ENCODE assay signal across 1 cellular context in the genomic region with DNA sequence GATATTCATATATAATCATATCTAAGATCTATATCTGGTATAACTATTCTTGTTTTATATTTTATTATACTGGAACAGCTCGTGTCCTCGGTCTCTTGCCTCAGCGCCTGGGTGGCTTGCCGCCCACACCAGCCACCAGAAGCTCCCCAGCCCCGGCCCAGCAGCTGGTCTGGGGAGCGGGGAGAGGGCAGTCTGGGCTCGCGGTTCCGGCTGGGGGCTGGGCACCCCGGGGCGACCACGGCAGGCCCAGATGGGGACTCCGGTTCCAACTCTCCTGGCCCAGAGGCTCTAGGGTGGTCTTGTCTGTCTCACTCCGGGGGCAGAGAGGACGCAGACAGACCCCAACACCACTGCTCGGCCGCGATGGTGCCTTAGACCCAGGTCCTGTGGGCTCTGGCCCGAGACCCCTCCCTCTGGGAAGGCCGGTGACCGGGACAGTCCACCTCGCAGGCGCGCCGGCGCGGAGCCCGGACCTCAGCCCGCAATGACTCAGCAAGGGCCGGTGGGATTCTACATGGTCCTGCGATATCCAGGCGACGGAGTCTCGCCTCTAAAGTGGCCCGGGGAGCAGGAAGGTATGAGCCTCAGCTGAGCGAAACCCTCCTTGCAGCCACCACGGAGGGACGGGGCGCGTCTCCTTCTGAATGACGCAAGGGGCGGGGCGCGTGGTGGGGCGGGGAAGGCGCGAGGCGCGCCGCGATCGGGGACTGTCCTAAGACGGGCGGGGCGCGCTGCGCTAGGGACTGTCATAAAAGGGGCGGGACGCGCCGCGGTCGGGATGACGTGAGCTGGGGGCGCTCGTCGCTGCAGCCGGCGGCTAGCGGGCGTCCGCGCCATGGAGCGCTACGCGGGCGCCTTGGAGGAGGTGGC.
TF ChIP-seq lines count a peak whose summit lies in the region.

Gene DGCR6, plus strand, starts transcription at position 781 of the 870 bp plus-strand sequence. Its CDS starts 55 bp downstream, at position 836.

TF ChIP-seq in SK-N-SH, 30 proteins besides CTCF, POLR2A, EP300 and RAD21 (continued from another document):
- no peak for TF ChIP-seq RFX5 (IDR thresholded peaks at IDR 0.05; ENCODE audit: low read length)
